ENCODE assay signal across 8 cellular contexts in the genomic region with DNA sequence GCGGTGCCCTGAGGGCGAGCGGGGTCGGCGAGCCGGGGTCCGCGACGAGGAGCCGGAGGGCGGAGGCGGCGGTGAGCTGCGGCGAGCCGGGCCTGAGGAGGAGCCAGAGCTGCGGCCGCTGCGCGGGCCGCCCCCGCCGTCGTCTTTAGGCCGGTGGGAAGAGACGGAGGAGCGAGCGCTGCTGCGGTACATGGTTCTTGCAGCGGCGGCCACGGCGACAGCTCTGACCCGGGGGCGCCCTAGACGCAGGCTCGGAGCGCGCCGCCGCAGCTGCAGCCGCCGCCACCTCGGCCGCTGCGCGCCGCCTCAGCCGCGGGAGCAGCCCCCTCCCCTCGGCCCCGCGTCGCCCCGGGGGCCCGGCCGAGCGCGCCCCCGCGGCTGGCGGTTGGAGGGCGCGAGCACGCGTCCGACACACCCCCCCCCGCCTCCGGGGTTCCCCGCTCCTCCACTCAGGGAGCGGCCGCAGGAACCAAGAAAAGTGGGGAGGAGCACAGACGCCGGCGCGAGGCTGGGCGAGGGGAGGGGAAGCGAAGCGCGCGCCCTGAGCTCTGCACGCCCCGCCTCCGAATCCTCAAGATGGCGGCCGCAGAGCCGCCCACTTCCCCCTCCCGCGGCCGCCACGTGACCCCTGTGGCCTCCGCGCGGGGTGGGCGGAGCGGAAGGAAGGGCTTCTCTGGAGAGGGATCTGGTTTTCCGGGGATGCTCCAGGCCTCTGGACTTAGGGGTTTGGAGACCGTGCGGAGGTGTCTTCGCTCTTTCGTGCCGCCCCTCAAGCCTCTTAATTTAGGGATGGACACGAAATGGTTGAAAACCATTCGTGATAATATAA.
DNase-seq lines count a peak whose midpoint lies in the region; ATAC-seq and TF ChIP-seq lines count a peak whose summit lies in the region.

A gene with protein sequence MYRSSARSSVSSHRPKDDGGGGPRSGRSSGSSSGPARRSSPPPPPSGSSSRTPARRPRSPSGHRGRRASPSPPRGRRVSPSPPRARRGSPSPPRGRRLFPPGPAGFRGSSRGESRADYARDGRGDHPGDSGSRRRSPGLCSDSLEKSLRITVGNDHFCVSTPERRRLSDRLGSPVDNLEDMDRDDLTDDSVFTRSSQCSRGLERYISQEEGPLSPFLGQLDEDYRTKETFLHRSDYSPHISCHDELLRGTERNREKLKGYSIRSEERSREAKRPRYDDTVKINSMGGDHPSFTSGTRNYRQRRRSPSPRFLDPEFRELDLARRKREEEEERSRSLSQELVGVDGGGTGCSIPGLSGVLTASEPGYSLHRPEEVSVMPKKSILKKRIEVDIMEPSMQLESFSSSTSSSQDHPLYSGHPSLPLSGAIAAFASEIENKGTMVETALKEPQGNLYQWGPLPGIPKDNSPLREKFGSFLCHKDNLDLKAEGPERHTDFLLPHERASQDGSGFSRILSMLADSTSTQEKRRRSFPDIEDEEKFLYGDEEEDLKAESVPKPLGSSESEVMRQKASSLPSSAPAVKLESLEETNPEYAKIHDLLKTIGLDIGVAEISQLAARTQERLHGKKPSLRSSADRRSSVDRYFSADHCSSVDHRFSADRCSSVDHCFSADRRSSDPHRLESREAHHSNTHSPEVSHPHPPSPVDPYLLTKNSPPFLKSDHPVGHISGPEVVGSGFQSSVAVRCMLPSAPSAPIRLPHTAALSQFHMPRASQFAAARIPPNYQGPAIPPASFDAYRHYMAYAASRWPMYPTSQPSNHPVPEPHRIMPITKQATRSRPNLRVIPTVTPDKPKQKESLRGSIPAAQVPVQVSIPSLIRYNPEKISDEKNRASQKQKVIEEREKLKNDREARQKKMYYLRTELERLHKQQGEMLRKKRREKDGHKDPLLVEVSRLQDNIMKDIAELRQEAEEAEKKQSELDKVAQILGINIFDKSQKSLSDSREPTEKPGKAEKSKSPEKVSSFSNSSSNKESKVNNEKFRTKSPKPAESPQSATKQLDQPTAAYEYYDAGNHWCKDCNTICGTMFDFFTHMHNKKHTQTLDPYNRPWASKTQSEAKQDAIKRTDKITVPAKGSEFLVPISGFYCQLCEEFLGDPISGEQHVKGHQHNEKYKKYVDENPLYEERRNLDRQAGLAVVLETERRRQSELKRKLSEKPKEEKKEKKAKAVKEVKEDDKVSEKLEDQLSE (N-terminal part only) (minus strand): TSS at position 474 of the 829 bp plus-strand sequence. CDS start 282 bp downstream, at position 192.

- no peaks in the 10 kb centered on the region; the same call in 1 of the 2 replicates for H3K36me3 ChIP-seq in GM06990 (ENCODE audit: control insufficient read depth, insufficient read depth, low read length)

- no peaks in the 10 kb centered on the region for H3K27me3 ChIP-seq in GM06990 (replicated peaks; ENCODE audit: control insufficient read depth, insufficient read depth, low read length)

- ATAC-seq in HG02610 (IDR thresholded peaks at IDR 0.05; ENCODE audit: unreplicated experiment) (peak; percentile 84), SK-N-SH treated with all-trans-retinoic acid at 6 μM for 48 hours (peak; percentile 95)

- H3K4me3 ChIP-seq in GM06990 (replicated peaks; ENCODE audit: low read depth, low read length) = peak within 1 kb of the TSS; percentile 77

- TF ChIP-seq CTCF in GM06990 (IDR thresholded peaks at IDR 0.05; ENCODE audit: insufficient read depth, low read length, poor library complexity, severe bottlenecking) = no peak

- DNase-seq in GM06990 (ENCODE audit: extremely low read depth, insufficient read length) (peak; percentile 96), NCI-H1092 treated with DMSO at 0.1 percent for 48 hours (lab: John Stamatoyannopoulos, UW) (peak; percentile 99), globus pallidus (ENCODE audit: low spot score) (peak; percentile 98), nucleus accumbens (lab: John Stamatoyannopoulos, UW) (peak; percentile 27 to 98 (median 95)), superior temporal gyrus (ENCODE audit: extremely low spot score) (peak; percentile 98)
- DNase-seq in activated naive CD4-positive, alpha-beta T cell treated with anti-CD3 and anti-CD28 coated beads, Interleukin-2, amount 50 U/mL, for 16 hours = peak; percentile 94

TF ChIP-seq in SK-N-SH treated with all-trans-retinoic acid at 6 μM for 48 hours, 23 proteins besides CTCF, POLR2A, EP300 and RAD21 (continues in another document):
- TF ChIP-seq BACH2 (CRISPR knock-in tag; IDR thresholded peaks at IDR 0.05; ENCODE audit: borderline replicate concordance) (no peak), ISL1 (CRISPR knock-in tag; IDR thresholded peaks at IDR 0.05) (no peak), SNAI2 (CRISPR knock-in tag; IDR thresholded peaks at IDR 0.05) (no peak)
- TF ChIP-seq, protein P1, sequence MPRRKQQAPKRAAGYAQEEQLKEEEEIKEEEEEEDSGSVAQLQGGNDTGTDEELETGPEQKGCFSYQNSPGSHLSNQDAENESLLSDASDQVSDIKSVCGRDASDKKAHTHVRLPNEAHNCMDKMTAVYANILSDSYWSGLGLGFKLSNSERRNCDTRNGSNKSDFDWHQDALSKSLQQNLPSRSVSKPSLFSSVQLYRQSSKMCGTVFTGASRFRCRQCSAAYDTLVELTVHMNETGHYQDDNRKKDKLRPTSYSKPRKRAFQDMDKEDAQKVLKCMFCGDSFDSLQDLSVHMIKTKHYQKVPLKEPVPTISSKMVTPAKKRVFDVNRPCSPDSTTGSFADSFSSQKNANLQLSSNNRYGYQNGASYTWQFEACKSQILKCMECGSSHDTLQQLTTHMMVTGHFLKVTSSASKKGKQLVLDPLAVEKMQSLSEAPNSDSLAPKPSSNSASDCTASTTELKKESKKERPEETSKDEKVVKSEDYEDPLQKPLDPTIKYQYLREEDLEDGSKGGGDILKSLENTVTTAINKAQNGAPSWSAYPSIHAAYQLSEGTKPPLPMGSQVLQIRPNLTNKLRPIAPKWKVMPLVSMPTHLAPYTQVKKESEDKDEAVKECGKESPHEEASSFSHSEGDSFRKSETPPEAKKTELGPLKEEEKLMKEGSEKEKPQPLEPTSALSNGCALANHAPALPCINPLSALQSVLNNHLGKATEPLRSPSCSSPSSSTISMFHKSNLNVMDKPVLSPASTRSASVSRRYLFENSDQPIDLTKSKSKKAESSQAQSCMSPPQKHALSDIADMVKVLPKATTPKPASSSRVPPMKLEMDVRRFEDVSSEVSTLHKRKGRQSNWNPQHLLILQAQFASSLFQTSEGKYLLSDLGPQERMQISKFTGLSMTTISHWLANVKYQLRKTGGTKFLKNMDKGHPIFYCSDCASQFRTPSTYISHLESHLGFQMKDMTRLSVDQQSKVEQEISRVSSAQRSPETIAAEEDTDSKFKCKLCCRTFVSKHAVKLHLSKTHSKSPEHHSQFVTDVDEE (CRISPR knock-in tag; IDR thresholded peaks at IDR 0.05) = no peak; the same call in 1 of the 2 replicates
- TF ChIP-seq, protein P2, sequence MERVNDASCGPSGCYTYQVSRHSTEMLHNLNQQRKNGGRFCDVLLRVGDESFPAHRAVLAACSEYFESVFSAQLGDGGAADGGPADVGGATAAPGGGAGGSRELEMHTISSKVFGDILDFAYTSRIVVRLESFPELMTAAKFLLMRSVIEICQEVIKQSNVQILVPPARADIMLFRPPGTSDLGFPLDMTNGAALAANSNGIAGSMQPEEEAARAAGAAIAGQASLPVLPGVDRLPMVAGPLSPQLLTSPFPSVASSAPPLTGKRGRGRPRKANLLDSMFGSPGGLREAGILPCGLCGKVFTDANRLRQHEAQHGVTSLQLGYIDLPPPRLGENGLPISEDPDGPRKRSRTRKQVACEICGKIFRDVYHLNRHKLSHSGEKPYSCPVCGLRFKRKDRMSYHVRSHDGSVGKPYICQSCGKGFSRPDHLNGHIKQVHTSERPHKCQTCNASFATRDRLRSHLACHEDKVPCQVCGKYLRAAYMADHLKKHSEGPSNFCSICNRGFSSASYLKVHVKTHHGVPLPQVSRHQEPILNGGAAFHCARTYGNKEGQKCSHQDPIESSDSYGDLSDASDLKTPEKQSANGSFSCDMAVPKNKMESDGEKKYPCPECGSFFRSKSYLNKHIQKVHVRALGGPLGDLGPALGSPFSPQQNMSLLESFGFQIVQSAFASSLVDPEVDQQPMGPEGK (CRISPR knock-in tag; IDR thresholded peaks at IDR 0.05; ENCODE audit: borderline replicate concordance) = no peak
- TF ChIP-seq, protein P3, sequence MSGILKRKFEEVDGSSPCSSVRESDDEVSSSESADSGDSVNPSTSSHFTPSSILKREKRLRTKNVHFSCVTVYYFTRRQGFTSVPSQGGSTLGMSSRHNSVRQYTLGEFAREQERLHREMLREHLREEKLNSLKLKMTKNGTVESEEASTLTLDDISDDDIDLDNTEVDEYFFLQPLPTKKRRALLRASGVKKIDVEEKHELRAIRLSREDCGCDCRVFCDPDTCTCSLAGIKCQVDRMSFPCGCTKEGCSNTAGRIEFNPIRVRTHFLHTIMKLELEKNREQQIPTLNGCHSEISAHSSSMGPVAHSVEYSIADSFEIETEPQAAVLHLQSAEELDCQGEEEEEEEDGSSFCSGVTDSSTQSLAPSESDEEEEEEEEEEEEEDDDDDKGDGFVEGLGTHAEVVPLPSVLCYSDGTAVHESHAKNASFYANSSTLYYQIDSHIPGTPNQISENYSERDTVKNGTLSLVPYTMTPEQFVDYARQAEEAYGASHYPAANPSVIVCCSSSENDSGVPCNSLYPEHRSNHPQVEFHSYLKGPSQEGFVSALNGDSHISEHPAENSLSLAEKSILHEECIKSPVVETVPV (CRISPR knock-in tag; IDR thresholded peaks at IDR 0.05) = no peak
- TF ChIP-seq, protein P4, sequence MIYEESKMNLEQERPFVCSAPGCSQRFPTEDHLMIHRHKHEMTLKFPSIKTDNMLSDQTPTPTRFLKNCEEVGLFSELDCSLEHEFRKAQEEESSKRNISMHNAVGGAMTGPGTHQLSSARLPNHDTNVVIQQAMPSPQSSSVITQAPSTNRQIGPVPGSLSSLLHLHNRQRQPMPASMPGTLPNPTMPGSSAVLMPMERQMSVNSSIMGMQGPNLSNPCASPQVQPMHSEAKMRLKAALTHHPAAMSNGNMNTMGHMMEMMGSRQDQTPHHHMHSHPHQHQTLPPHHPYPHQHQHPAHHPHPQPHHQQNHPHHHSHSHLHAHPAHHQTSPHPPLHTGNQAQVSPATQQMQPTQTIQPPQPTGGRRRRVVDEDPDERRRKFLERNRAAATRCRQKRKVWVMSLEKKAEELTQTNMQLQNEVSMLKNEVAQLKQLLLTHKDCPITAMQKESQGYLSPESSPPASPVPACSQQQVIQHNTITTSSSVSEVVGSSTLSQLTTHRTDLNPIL (CRISPR knock-in tag; IDR thresholded peaks at IDR 0.05; ENCODE audit: low read depth) = no peak

Comparison
In these comparisons a context has a peak if more than half of its experiments do, and no peak if none do; other contexts are left out.
1. Peak in every context shown above with its lines: DNase-seq, ATAC-seq and H3K4me3 ChIP-seq.